ENCODE assay signal across 8 cellular contexts in genomic region chr5:178859625-178860521, GRCh38. TPM values are rescaled to one million over a fixed set of nuclear protein-coding genes. Genes with fewer than 3 reads are reported as not detected.
DNase-seq lines count a peak whose midpoint lies in the region; ATAC-seq, FAIRE-seq and TF ChIP-seq lines count a peak whose summit lies in the region.

Gene ZNF354B (plus strand): TSS chr5:178859953. CDS start chr5:178861048, 1,095 bp downstream.

- no peaks in the 10 kb centered on the region for H4K20me1 ChIP-seq in SU-DHL-6 (ENCODE audit: low read depth, low read length)

- peak in 1 of 2 donors; percentile 76 for TF ChIP-seq POLR2A in thyroid gland (IDR thresholded peaks at IDR 0.05)

- H3K79me2 ChIP-seq in SU-DHL-6 (ENCODE audit: insufficient read depth, low read length): no peaks in the 10 kb centered on the region

- H3K27ac ChIP-seq in SU-DHL-6 (ENCODE audit: low read depth, low read length) (no peak within 1 kb of the TSS), pancreas (peak within 1 kb of the TSS; percentile 64 to 82 (median 70)), thyroid gland (peak within 1 kb of the TSS; percentile 52 to 80 (median 73))

- H3K36me3 ChIP-seq in SU-DHL-6 (ENCODE audit: low read length): no peaks in the 10 kb centered on the region
- peaks cover 0 to 5% (median 0%) of the 10 kb centered on the region in 3 donors for H3K36me3 ChIP-seq in pancreas
- H3K36me3 ChIP-seq in thyroid gland: no peaks in the 10 kb centered on the region

- peak within 1 kb of the TSS; percentile 57 for H3K4me3 ChIP-seq in SU-DHL-6 (ENCODE audit: insufficient read depth, low read length, poor library complexity, severe bottlenecking)
- H3K4me3 ChIP-seq in pancreas: peak within 1 kb of the TSS; percentile 70 to 95 (median 81)
- peak within 1 kb of the TSS; percentile 40 to 98 (median 59) for H3K4me3 ChIP-seq in thyroid gland (replicated peaks in 1 of 3)

- no peaks in the 10 kb centered on the region for H3K9me3 ChIP-seq in SU-DHL-6 (ENCODE audit: insufficient read depth, low read length)
- H3K9me3 ChIP-seq in pancreas: no peaks in the 10 kb centered on the region
- no peaks in the 10 kb centered on the region for H3K9me3 ChIP-seq in thyroid gland

- peaks cover 0 to 8% (median 4%) of the 10 kb centered on the region in 3 donors for H3K4me1 ChIP-seq in pancreas
- peaks cover 0 to 7% of the 10 kb centered on the region in 2 donors for H3K4me1 ChIP-seq in thyroid gland

- intact Hi-C loops in Right ventricle myocardium superior (cut with DNase I) (loop anchor here (2.0 kb wide), 1 partner anchor 129 kb away; the partner anchor contains the start of gene ZNF354A), pancreas (cut with DNase I) (loop anchor here in 2 of 3 donors (5.0 to 10.0 kb wide), 2 partner anchors 128 to 205 kb away; partner anchors contain the start of genes ZNF354A (in 1 of the 2) and ZNF354C (in 1 of the 2)), thyroid gland (cut with DNase I) (loop anchor here (5.0 kb wide), 1 partner anchor 128 kb away; the partner anchor contains the start of gene ZNF354A)

- TF ChIP-seq CTCF in GM10266 (IDR thresholded peaks at IDR 0.05; ENCODE audit: control insufficient read depth, insufficient read depth, low read depth, missing control alignments) (no peak), SU-DHL-6 (IDR thresholded peaks at IDR 0.05; ENCODE audit: insufficient read depth, low read length, poor library complexity, severe bottlenecking) (no peak), pancreas (IDR thresholded peaks at IDR 0.05) (no peak), thyroid gland (IDR thresholded peaks at IDR 0.05) (peak in 2 of 6 experiments; percentile 28 to 36)

- no peaks in the 10 kb centered on the region for H3K27me3 ChIP-seq in SU-DHL-6 (ENCODE audit: low read length)
- H3K27me3 ChIP-seq in pancreas: no peaks in the 10 kb centered on the region
- no peaks in the 10 kb centered on the region for H3K27me3 ChIP-seq in thyroid gland

- peak within 1 kb of the TSS; percentile 80 for H3K4me2 ChIP-seq in SU-DHL-6 (ENCODE audit: low read depth, low read length, poor library complexity, severe bottlenecking)

- DNase-seq in GM10266 (ENCODE audit: extremely low spot score) (peak; percentile 90), NCI-H1092 (lab: John Stamatoyannopoulos, UW) (peak; percentile 82), Right ventricle myocardium superior (peak; percentile 93), pancreas (peak; percentile 89 to 97 (median 91)), thyroid gland (peak; percentile 90 to 91)
- peak; percentile 58 for DNase-seq in activated naive CD8-positive, alpha-beta T cell treated with anti-CD3 and anti-CD28 coated beads, Interleukin-2, amount 50 U/mL, for 16 hours (ENCODE audit: low read depth, low spot score)

- peak within 1 kb of the TSS; percentile 64 for H2AFZ ChIP-seq in SU-DHL-6 (ENCODE audit: low read depth, low read length, severe bottlenecking)

- no peak for FAIRE-seq in pancreas (lab: Jason Lieb, UNC)

- ATAC-seq in HG02610 (IDR thresholded peaks at IDR 0.05; ENCODE audit: unreplicated experiment): peak; percentile 97
- ATAC-seq in Right ventricle myocardium superior (ENCODE audit: poor library complexity): peak; percentile 98
- ATAC-seq in pancreas: peak; percentile 97 to 99 (median 98)

- peak within 1 kb of the TSS; percentile 57 for H3K9ac ChIP-seq in SU-DHL-6 (ENCODE audit: low read length)

- no peaks in the 10 kb centered on the region for H3F3A ChIP-seq in SU-DHL-6 (ENCODE audit: insufficient read depth)

- 1 to 2% methylated on average over 54 to 86 of the region's 86 CpGs for WGBS in pancreas, 2 donors
- 3 to 9% methylated on average over 13 to 32 of the region's 86 CpGs for WGBS in thyroid gland, 2 donors

- H3K9me2 ChIP-seq in SU-DHL-6 (replicated peaks; ENCODE audit: insufficient read depth, low read length): no peaks in the 10 kb centered on the region

RNA-seq across cellular contexts. Expression of gene ZNF354B, which starts in this region (rescaled TPM):
- total RNA-seq in Right ventricle myocardium superior: 7.2 TPM
- 10 to 100 TPM in 1 of 6 donors, 1 to 10 TPM in 5; 4.4 to 11.8 (median 7.5) TPM for total RNA-seq in pancreas
- polyA plus RNA-seq in pancreas: 10 to 100 TPM; 11.8 to 15.7 TPM
- 10 to 100 TPM; 17.9 to 34.8 (median 31.4) TPM for total RNA-seq in thyroid gland
